In genomic region chr1:26784023-26784871, GRCh38 we compare ENCODE assay signal across 8 cellular contexts. TPM values are rescaled to one million over a fixed set of nuclear protein-coding genes. Genes with fewer than 3 reads are reported as not detected.
A peak's percentile ranks its signal among the peaks of the same experiment; 100 is the strongest.
DNase-seq lines count a peak whose midpoint lies in the region; ATAC-seq and TF ChIP-seq lines count a peak whose summit lies in the region.

No MANE protein-coding gene starts in this region.

- intact Hi-C loops in mucosa of descending colon (cut with DNase I, micrococcal nuclease), result loop anchor here in 1 of 2 donors (10.0 kb wide), 1 partner anchor 89 kb away; the partner anchor contains the start of gene ARID1A

- H3K36me3 ChIP-seq in HAP-1 (replicated peaks), result peaks cover 39% of the 10 kb centered on the region
- H3K36me3 ChIP-seq in mucosa of descending colon (ENCODE audit: low read depth), result peaks cover 7% of the 10 kb centered on the region

- H3K9me3 ChIP-seq in HAP-1, result no peaks in the 10 kb centered on the region
- H3K9me3 ChIP-seq in mucosa of descending colon, result no peaks in the 10 kb centered on the region

- in situ Hi-C loops in HAP-1 (cut with MboI; ENCODE audit: low sequenced_read_pairs), result no loop called here

- H3K4me3 ChIP-seq in HAP-1, result no peak overlapping the region
- no peak overlapping the region for H3K4me3 ChIP-seq in coronary artery
- H3K4me3 ChIP-seq in mucosa of descending colon, result no peak overlapping the region

- H3K27ac ChIP-seq in coronary artery, result peak overlapping the region; percentile 28 to 86

- H3K4me1 ChIP-seq in HAP-1, result peaks cover 38% of the 10 kb centered on the region
- peaks cover 49% of the 10 kb centered on the region for H3K4me1 ChIP-seq in mucosa of descending colon (ENCODE audit: low read depth)

- peak; percentile 78 to 88 for DNase-seq in HAP-1 (ENCODE audit: low spot score in 2 of 2)
- peak; percentile 88 for DNase-seq in NCI-H82 (lab: John Stamatoyannopoulos, UW)
- DNase-seq in coronary artery (ENCODE audit: low spot score), result no peak
- DNase-seq in mucosa of descending colon, result peak in 2 of 3 donors; percentile 65 to 88
- DNase-seq in DMS79 treated with DMSO at 0.1 percent for 48 hours (lab: John Stamatoyannopoulos, UW), result no peak
- DNase-seq in islet precursor cell, result no peak

- TF ChIP-seq CTCF in coronary artery (IDR thresholded peaks at IDR 0.05) (no peak), mucosa of descending colon (IDR thresholded peaks at IDR 0.05) (no peak)

- ATAC-seq in mucosa of descending colon (peak; percentile 42), GM21717 (IDR thresholded peaks at IDR 0.05; ENCODE audit: unreplicated experiment) (no peak), HG03571 (IDR thresholded peaks at IDR 0.05; ENCODE audit: unreplicated experiment) (no peak)

- H3K27me3 ChIP-seq in HAP-1 (ENCODE audit: low read depth), result no peaks in the 10 kb centered on the region

RNA-seq across cellular contexts. Expression of gene PIGV, which starts 3.5 kb away (rescaled TPM):
- total RNA-seq in mucosa of descending colon, result 10 to 100 TPM; 16.5 to 22.3 (median 17.5) TPM

RNA-seq across cellular contexts. Expression of gene ZDHHC18, which starts 42.2 kb away (rescaled TPM):
- total RNA-seq in mucosa of descending colon, result 10 to 100 TPM; 22.8 to 30.5 (median 26.9) TPM

Comparison
In these comparisons a context has a peak if more than half of its experiments do, and no peak if none do; other contexts are left out.
1. DNase-seq: peak in HAP-1 (2 of 2), NCI-H82 (single experiment) and mucosa of descending colon (2 of 3); none in coronary artery (single experiment), DMS79 treated with DMSO at 0.1 percent for 48 hours (single experiment) and islet precursor cell (single experiment).